Comparison of ENCODE assay signal across 2 cellular contexts in the genomic region with DNA sequence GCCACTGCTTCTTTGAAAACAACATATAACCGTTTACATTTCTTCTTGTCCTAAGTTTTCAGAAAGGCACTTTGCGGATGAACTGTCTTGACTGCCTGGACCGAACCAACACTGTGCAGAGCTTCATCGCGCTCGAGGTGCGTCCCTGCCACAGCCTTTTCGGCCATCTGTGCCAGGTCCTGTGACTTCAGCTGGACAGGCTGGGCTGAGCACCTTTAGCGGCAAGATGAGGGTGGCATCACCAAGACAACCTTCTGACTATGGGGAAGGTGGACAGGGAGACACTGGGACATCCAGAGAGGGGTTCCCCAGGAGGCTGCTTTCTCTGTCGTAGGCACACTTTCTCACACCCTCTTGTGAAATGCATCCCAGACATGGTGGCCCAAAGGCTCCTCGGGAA.
TF ChIP-seq lines count a peak whose summit lies in the region.

No MANE protein-coding gene starts in this region.

TF ChIP-seq in HepG2, 621 proteins besides CTCF, POLR2A, EP300 and RAD21:
- TF ChIP-seq ZBTB38 (CRISPR knock-in tag; IDR thresholded peaks at IDR 0.05) (0 out of 2 replicates have a peak, but pooled peaks have one; percentile 33), KDM3A (CRISPR knock-in tag; IDR thresholded peaks at IDR 0.05; ENCODE audit: low read depth) (no peak)

TF ChIP-seq in IMR-90, 13 proteins besides CTCF, POLR2A, EP300 and RAD21:
- TF ChIP-seq MXI1 (IDR thresholded peaks at IDR 0.05; ENCODE audit: borderline replicate concordance, low read depth, low read length), result no peak
- TF ChIP-seq SMC3 (IDR thresholded peaks at IDR 0.05; ENCODE audit: low read depth, low read length), result no peak
- no peak for TF ChIP-seq CEBPB (IDR thresholded peaks at IDR 0.05; ENCODE audit: low read depth, low read length)
- no peak for TF ChIP-seq CHD1 (IDR thresholded peaks at IDR 0.05; ENCODE audit: low read depth, low read length)
